In the genomic region with DNA sequence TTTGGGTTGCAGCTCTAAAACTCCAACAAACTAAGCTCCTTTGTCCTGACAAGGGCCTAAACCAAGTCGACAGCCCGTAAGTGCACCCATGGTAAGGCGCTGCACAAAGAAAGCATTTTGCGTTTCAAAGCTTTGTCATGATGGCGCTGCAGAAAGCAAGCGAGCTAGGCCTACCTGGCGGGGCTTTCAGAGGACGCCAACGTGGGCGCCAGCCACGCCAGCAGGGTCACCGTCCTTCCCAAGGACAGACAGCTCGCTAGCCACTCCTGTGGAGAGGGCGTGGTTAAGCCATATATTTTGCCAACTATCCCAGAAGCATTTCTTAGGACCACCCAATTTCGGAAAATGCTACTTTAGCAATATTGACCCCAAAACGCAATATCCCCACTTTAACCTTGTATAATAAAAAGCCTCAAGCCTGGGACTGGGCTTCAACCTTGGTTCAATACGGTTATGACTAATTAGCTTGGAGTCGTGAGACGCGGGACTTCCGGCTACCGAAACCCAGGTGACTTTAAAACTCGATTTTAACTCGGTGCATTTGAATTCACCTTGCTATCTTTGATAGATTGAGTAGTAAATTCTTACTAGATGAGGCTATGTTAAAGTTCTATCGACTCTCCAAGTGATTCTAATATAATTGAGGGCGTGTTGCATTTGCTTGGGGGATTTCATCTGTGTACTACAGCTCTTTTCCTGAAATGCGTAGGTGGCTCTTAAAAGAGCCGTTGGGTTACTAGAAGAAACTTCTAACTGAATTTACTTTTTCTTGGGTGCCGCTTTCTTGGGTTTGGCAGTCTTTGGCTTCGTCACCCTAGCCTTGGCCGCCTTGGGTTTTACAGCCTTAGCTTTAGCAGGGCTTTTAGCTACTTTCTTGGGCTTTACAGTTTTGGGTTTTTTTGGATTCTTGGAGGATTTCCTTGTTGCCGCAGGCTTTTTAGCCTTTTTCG, we compare ENCODE assay signal across 9 cellular contexts. TPM values are rescaled to one million over a fixed set of nuclear protein-coding genes. Genes with fewer than 3 reads are reported as not detected.
DNase-seq lines count a peak whose midpoint lies in the region; ATAC-seq and TF ChIP-seq lines count a peak whose summit lies in the region.
"Had no signal": no experiment of that assay in that cellular context is flagged by ENCODE, and none has a peak within 500 bp of the region (broad histone marks: within the 10 kb centered on the region; RNA-seq: fewer than 3 reads in every experiment).

No MANE protein-coding gene starts in this region.

- DNase-seq in stimulated activated naive CD8-positive, alpha-beta T cell treated with anti-CD3 and anti-CD28 coated beads, Interleukin-15, Interleukin-2, amounts not matched to agents 100 U/mL and 50 U/mL, for 24 hours, result no peak
- DNase-seq in endothelial cell (ENCODE audit: low spot score), result no peak
- peak in 1 of 9 donors; percentile 8 for DNase-seq in naive thymus-derived CD4-positive, alpha-beta T cell
- DNase-seq in GF-D8 (lab: John Stamatoyannopoulos, UW), result no peak
- no peak for DNase-seq in NCI-H510A (lab: John Stamatoyannopoulos, UW)

- no peak for ATAC-seq in stimulated activated naive CD8-positive, alpha-beta T cell treated with anti-CD3 and anti-CD28 coated beads, Interleukin-15, Interleukin-2, amounts not matched to agents 100 U/mL and 50 U/mL, for 24 hours
- ATAC-seq in naive thymus-derived CD4-positive, alpha-beta T cell, result no peak
- ATAC-seq in GM19023 (IDR thresholded peaks at IDR 0.05; ENCODE audit: unreplicated experiment) (no peak), GM21360 (IDR thresholded peaks at IDR 0.05; ENCODE audit: unreplicated experiment) (no peak)

- H3K9me3 Mint-ChIP-seq in stimulated activated naive CD8-positive, alpha-beta T cell treated with anti-CD3 and anti-CD28 coated beads, Interleukin-15, Interleukin-2, amounts not matched to agents 100 ng/mL and 50 ng/mL, for 24 hours, result no peaks in the 10 kb centered on the region
- no peaks in the 10 kb centered on the region for H3K9me3 Mint-ChIP-seq in endothelial cell (ENCODE audit: unreplicated experiment)
- H3K9me3 Mint-ChIP-seq in naive thymus-derived CD4-positive, alpha-beta T cell, result peaks cover 0 to 17% (median 3%) of the 10 kb centered on the region in 11 donors

- H3K4me1 ChIP-seq in naive thymus-derived CD4-positive, alpha-beta T cell (ENCODE audit: control insufficient read depth in 2 of 2, insufficient read depth in 2 of 2, low read length in 2 of 2), result peaks cover 0 to 4% of the 10 kb centered on the region in 2 donors

- no peaks in the 10 kb centered on the region for H3K36me3 ChIP-seq in naive thymus-derived CD4-positive, alpha-beta T cell (ENCODE audit: control insufficient read depth in 2 of 3, insufficient read depth in 3 of 3, low read length in 3 of 3)

- H3K27me3 Mint-ChIP-seq in stimulated activated naive CD8-positive, alpha-beta T cell treated with anti-CD3 and anti-CD28 coated beads, Interleukin-15, Interleukin-2, amounts not matched to agents 100 ng/mL and 50 ng/mL, for 24 hours, result no peaks in the 10 kb centered on the region
- peaks cover 7% of the 10 kb centered on the region for H3K27me3 Mint-ChIP-seq in endothelial cell (ENCODE audit: unreplicated experiment)
- peaks cover 0 to 3% (median 0%) of the 10 kb centered on the region in 5 donors for H3K27me3 Mint-ChIP-seq in naive thymus-derived CD4-positive, alpha-beta T cell

- H3K27me3 ChIP-seq in naive thymus-derived CD4-positive, alpha-beta T cell (ENCODE audit: control insufficient read depth in 2 of 2, insufficient read depth in 2 of 2, low read length in 2 of 2), result no peaks in the 10 kb centered on the region

- intact Hi-C loops in naive thymus-derived CD4-positive, alpha-beta T cell (cut with micrococcal nuclease), result loop anchor here (1.0 kb wide), 3 partner anchors 13 to 71 kb away; a partner anchor contains a TSS

- H3K27ac ChIP-seq in naive thymus-derived CD4-positive, alpha-beta T cell (ENCODE audit: low read depth, low read length), result no peak overlapping the region
- H3K27ac ChIP-seq: SK-N-MC had no signal

- H3K4me3 Mint-ChIP-seq in stimulated activated naive CD8-positive, alpha-beta T cell treated with anti-CD3 and anti-CD28 coated beads, Interleukin-15, Interleukin-2, amounts not matched to agents 100 ng/mL and 50 ng/mL, for 24 hours, result peak overlapping the region; percentile 76
- peak overlapping the region; percentile 69 for H3K4me3 Mint-ChIP-seq in endothelial cell (ENCODE audit: unreplicated experiment)
- H3K4me3 Mint-ChIP-seq in naive thymus-derived CD4-positive, alpha-beta T cell, result peak overlapping the region; percentile 25 to 85 (median 80)

- no peaks in the 10 kb centered on the region for H3K9me3 ChIP-seq in naive thymus-derived CD4-positive, alpha-beta T cell (ENCODE audit: control insufficient read depth in 2 of 3, low read length in 3 of 3)

- peaks cover 29% of the 10 kb centered on the region for H3K4me1 Mint-ChIP-seq in stimulated activated naive CD8-positive, alpha-beta T cell treated with anti-CD3 and anti-CD28 coated beads, Interleukin-15, Interleukin-2, amounts not matched to agents 100 ng/mL and 50 ng/mL, for 24 hours (ENCODE audit: low read depth)
- peaks cover 5% of the 10 kb centered on the region for H3K4me1 Mint-ChIP-seq in endothelial cell (ENCODE audit: unreplicated experiment)
- peaks cover 2 to 30% (median 18%) of the 10 kb centered on the region in 7 donors for H3K4me1 Mint-ChIP-seq in naive thymus-derived CD4-positive, alpha-beta T cell

- POLR2A ChIA-PET in naive thymus-derived CD4-positive, alpha-beta T cell (lab: Charles Lee), result interaction anchor here (0.8 to 29.9 kb wide), 23 partner anchors 8 to 1855 kb away, joined by 3 to 2497 read pairs (median 4); a partner anchor contains a TSS

- TF ChIP-seq CTCF in endothelial cell (IDR thresholded peaks at IDR 0.05; ENCODE audit: unreplicated experiment), result no peak

- H3K4me3 ChIP-seq in naive thymus-derived CD4-positive, alpha-beta T cell (ENCODE audit: low read length), result peak overlapping the region; percentile 22
- H3K4me3 ChIP-seq: SK-N-MC had no signal

- H3K27ac Mint-ChIP-seq in stimulated activated naive CD8-positive, alpha-beta T cell treated with anti-CD3 and anti-CD28 coated beads, Interleukin-15, Interleukin-2, amounts not matched to agents 100 ng/mL and 50 ng/mL, for 24 hours, result no peak overlapping the region
- peak overlapping the region; percentile 57 for H3K27ac Mint-ChIP-seq in endothelial cell (ENCODE audit: unreplicated experiment)
- peak overlapping the region in 5 of 9 donors; percentile 64 to 94 (median 85) for H3K27ac Mint-ChIP-seq in naive thymus-derived CD4-positive, alpha-beta T cell

- CTCF ChIA-PET in naive thymus-derived CD4-positive, alpha-beta T cell (lab: Charles Lee), result interaction anchor here (0.6 to 3.9 kb wide), 7 partner anchors 10 to 67 kb away, joined by 3 to 27 read pairs (median 6); a partner anchor contains a TSS

- H3K36me3 Mint-ChIP-seq in stimulated activated naive CD8-positive, alpha-beta T cell treated with anti-CD3 and anti-CD28 coated beads, Interleukin-15, Interleukin-2, amounts not matched to agents 100 ng/mL and 50 ng/mL, for 24 hours (ENCODE audit: low read depth), result no peaks in the 10 kb centered on the region
- peaks cover 2% of the 10 kb centered on the region for H3K36me3 Mint-ChIP-seq in endothelial cell (ENCODE audit: low read depth, unreplicated experiment)
- H3K36me3 Mint-ChIP-seq in naive thymus-derived CD4-positive, alpha-beta T cell, result peaks cover 0 to 2% (median 0%) of the 10 kb centered on the region in 5 donors

RNA-seq across cellular contexts. Expression of a gene that starts 54.0 kb away (rescaled TPM):
- total RNA-seq in endothelial cell (ENCODE audit: unreplicated experiment), result 3.8 TPM
- total RNA-seq in naive thymus-derived CD4-positive, alpha-beta T cell, result 10 to 100 TPM; 17.4 to 32.8 (median 29.9) TPM
- 1 to 10 TPM; 4.4 to 9.5 TPM for polyA plus RNA-seq in naive thymus-derived CD4-positive, alpha-beta T cell
